ENCODE assay signal across 8 cellular contexts in genomic region chr13:51221674-51222509, GRCh38. TPM values are rescaled to one million over a fixed set of nuclear protein-coding genes. Genes with fewer than 3 reads are reported as not detected.
DNase-seq lines count a peak whose midpoint lies in the region; ATAC-seq, FAIRE-seq and TF ChIP-seq lines count a peak whose summit lies in the region.

FAM124A (plus strand) TSS chr13:51222398; CDS start chr13:51222502, 104 bp downstream.

- H3K36me3 Mint-ChIP-seq in activated CD4-positive, alpha-beta T cell treated with anti-CD3 and anti-CD28 coated beads for 36 hours (ENCODE audit: low read depth): no peaks in the 10 kb centered on the region

- peak; percentile 86 for ATAC-seq in GM21529 (IDR thresholded peaks at IDR 0.05; ENCODE audit: unreplicated experiment)
- peak; percentile 93 for ATAC-seq in activated CD4-positive, alpha-beta T cell treated with anti-CD3 and anti-CD28 coated beads for 36 hours
- peak; percentile 93 for ATAC-seq in lower lobe of right lung

- H3K27ac ChIP-seq in dorsolateral prefrontal cortex: peak within 1 kb of the TSS; percentile 75 to 100 (median 93)
- peak within 1 kb of the TSS; percentile 56 for H3K27ac ChIP-seq in lower lobe of right lung

- no peaks in the 10 kb centered on the region for H3K9me3 ChIP-seq in lower lobe of right lung

- H3K4me1 ChIP-seq in lower lobe of right lung: peaks cover 18% of the 10 kb centered on the region

- intact Hi-C loops in activated CD4-positive, alpha-beta T cell treated with anti-CD3 and anti-CD28 coated beads for 36 hours (cut with DNase I, micrococcal nuclease): loop anchor here in 1 of 2 experiments (1.0 to 5.0 kb wide), 4 partner anchors 64 to 905 kb away; no protein-coding TSS in a partner anchor
- intact Hi-C loops in dorsolateral prefrontal cortex (cut with DNase I) (loop anchor here (2.0 to 10.0 kb wide), 8 partner anchors 25 to 583 kb away; partner anchors contain the start of genes DHRS12 (in 1 of the 2) and INTS6 (in 1 of the 2)), lower lobe of right lung (cut with DNase I) (no loop called here)

- POLR2A ChIA-PET in activated CD4-positive, alpha-beta T cell treated with anti-CD3 and anti-CD28 coated beads for 36 hours (lab: Charles Lee): no interaction called here

- no peaks in the 10 kb centered on the region for H3K27me3 ChIP-seq in dorsolateral prefrontal cortex
- no peaks in the 10 kb centered on the region for H3K27me3 ChIP-seq in lower lobe of right lung (ENCODE audit: low read depth)

- no peak for FAIRE-seq in D721Med (lab: Jason Lieb, UNC)

- H3K4me1 Mint-ChIP-seq in activated CD4-positive, alpha-beta T cell treated with anti-CD3 and anti-CD28 coated beads for 36 hours: no peaks in the 10 kb centered on the region

- H3K4me3 ChIP-seq in dorsolateral prefrontal cortex (peak within 1 kb of the TSS; percentile 60 to 98 (median 88)), lower lobe of right lung (peak within 1 kb of the TSS; percentile 84)

- H3K36me3 ChIP-seq in lower lobe of right lung: no peaks in the 10 kb centered on the region

- no peaks in the 10 kb centered on the region for H3K9me3 Mint-ChIP-seq in activated CD4-positive, alpha-beta T cell treated with anti-CD3 and anti-CD28 coated beads for 36 hours (ENCODE audit: low read depth)

- no peak within 1 kb of the TSS for H3K27ac Mint-ChIP-seq in activated CD4-positive, alpha-beta T cell treated with anti-CD3 and anti-CD28 coated beads for 36 hours

- CTCF ChIA-PET in activated CD4-positive, alpha-beta T cell treated with anti-CD3 and anti-CD28 coated beads for 36 hours (lab: Charles Lee): interaction anchor here (0.6 to 2.3 kb wide), 5 partner anchors 9 to 113 kb away, joined by 3 to 7 read pairs (median 3); no protein-coding TSS in a partner anchor

- peak within 1 kb of the TSS; percentile 71 for H3K4me3 Mint-ChIP-seq in activated CD4-positive, alpha-beta T cell treated with anti-CD3 and anti-CD28 coated beads for 36 hours

- DNase-seq in D721Med (ENCODE audit: insufficient read length, low spot score): peak; percentile 32
- peak; percentile 6 for DNase-seq in LHCN-M2 (ENCODE audit: low read depth)
- peak; percentile 72 for DNase-seq in activated CD4-positive, alpha-beta T cell treated with anti-CD3 and anti-CD28 coated beads for 36 hours
- peak in 6 of 10 donors; percentile 51 to 83 (median 64) for DNase-seq in dorsolateral prefrontal cortex
- DNase-seq in lower lobe of right lung: peak; percentile 58
- DNase-seq in stimulated activated CD4-positive, alpha-beta T cell treated with anti-CD3 and anti-CD28 coated beads, TNF-alpha, amount 100 ng/mL, for 48 hours (ENCODE audit: low read depth in 3 of 3): peak; percentile 11 to 38 (median 20)
- DNase-seq in pons (ENCODE audit: low spot score): no peak

- TF ChIP-seq CTCF in D721Med (IDR thresholded peaks at IDR 0.05; ENCODE audit: insufficient read depth, missing control alignments): peak; percentile 39
- peak in 22 of 56 donors; percentile 1 to 63 (median 31) for TF ChIP-seq CTCF in dorsolateral prefrontal cortex (IDR thresholded peaks at IDR 0.05 in 54 of 56, conservative IDR thresholded peaks at IDR 0.05 in 2 of 56; ENCODE audit: low read depth in 1 of 56, partially characterized antibody in 56 of 56)
- no peak for TF ChIP-seq CTCF in lower lobe of right lung (IDR thresholded peaks at IDR 0.05)

- peaks cover 44% of the 10 kb centered on the region for H3K27me3 Mint-ChIP-seq in activated CD4-positive, alpha-beta T cell treated with anti-CD3 and anti-CD28 coated beads for 36 hours

RNA-seq across cellular contexts. Expression of gene FAM124A, which starts in this region (rescaled TPM):
- not detected in 2 replicates for total RNA-seq in LHCN-M2 (2014; rRNA removed)
- not detected for polyA plus RNA-seq in LHCN-M2 (2012)
- under 1 TPM; 0.16 to 0.25 TPM for total RNA-seq in activated CD4-positive, alpha-beta T cell treated with anti-CD3 and anti-CD28 coated beads for 36 hours
- 100 to 1,000 TPM in 1 of 120 experiments, 10 to 100 TPM in 119; 15.1 to 107 (median 29.8) TPM for total RNA-seq in dorsolateral prefrontal cortex
- total RNA-seq in lower lobe of right lung: 4.1 TPM

Comparison
In these comparisons a context has a peak if more than half of its experiments do, and no peak if none do; other contexts are left out.
1. Peak in DNase-seq in LHCN-M2; RNA of the gene not detected or under 1 TPM.
2. Peak in DNase-seq and ATAC-seq in activated CD4-positive, alpha-beta T cell treated with anti-CD3 and anti-CD28 coated beads for 36 hours; RNA of the gene not detected or under 1 TPM.